ENCODE assay signal across 22 cellular contexts in the genomic region with DNA sequence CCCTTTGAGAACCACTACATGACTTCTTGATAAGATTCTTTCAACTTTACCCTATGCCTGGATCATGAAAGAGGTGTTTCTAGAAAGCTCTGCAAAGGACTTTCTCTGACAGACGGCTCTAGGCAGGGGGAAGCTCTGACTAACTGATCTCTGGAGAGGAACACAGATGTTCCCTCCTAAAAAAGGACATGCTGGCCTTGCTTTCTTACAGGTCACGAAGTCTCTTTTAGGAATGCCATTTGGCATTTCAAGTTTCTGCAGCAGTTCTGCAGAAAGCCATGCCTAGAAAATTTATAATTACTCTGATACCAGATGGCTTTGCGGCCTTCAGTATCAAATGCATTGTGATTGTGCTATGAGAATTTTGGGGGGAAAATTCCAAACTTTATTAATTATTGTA.
"Had no signal": no experiment of that assay in that cellular context is flagged by ENCODE, and none has a peak within 500 bp of the region (broad histone marks: within the 10 kb centered on the region; RNA-seq: fewer than 3 reads in every experiment).

No MANE protein-coding gene starts in this region.

- FAIRE-seq: astrocyte, endothelial cell of umbilical vein, urothelium cell line had no signal

- H3K27me3 ChIP-seq: brain microvascular endothelial cell, foreskin keratinocyte had no signal

- H3K27ac ChIP-seq: brain microvascular endothelial cell, foreskin keratinocyte had no signal

- DNase-seq: activated CD4-positive, alpha-beta memory T cell treated with anti-CD3 and anti-CD28 coated beads for 36 hours; activated CD4-positive, alpha-beta T cell treated with anti-CD3 and anti-CD28 coated beads, Interleukin-2, amount 10 ng/mL, durations not matched to agents 24 days and 14 days; activated CD4-positive, CD25-positive, alpha-beta regulatory T cell treated with anti-CD3 and anti-CD28 coated beads, Interleukin-2, amount 50 U/mL, for 72 hours; activated CD8-positive, alpha-beta memory T cell treated with anti-CD3 and anti-CD28 coated beads, Interleukin-2, amount 50 U/mL, for 4 hours; activated gamma-delta T cell; activated naive CD4-positive, alpha-beta T cell treated with anti-CD3 and anti-CD28 coated beads, Interleukin-2, amount 10 ng/mL, durations not matched to agents 7 days and 5 days; activated naive CD8-positive, alpha-beta T cell treated with anti-CD3 and anti-CD28 coated beads, Interleukin-2, amount 10 ng/mL, durations not matched to agents 7 days and 5 days; activated T-cell treated with anti-CD3 and anti-CD28 coated beads, Interleukin-2, amount 50 U/mL, for 1 hour; brain microvascular endothelial cell; caudate nucleus; foreskin keratinocyte; kidney glomerular epithelial cell; mesendoderm; natural killer cell; stimulated activated CD4-positive, alpha-beta T cell treated with anti-CD3 and anti-CD28 coated beads, Interleukin-2, amount 100 ng/mL, for 48 hours; stimulated activated naive CD4-positive, alpha-beta T cell treated with Interleukin-2 at 50 U/mL for 16 hours; substantia nigra; T-helper 17 cell had no signal

- H3K4me3 ChIP-seq: lung had no signal

- H3K36me3 ChIP-seq: brain microvascular endothelial cell had no signal

- H3K4me1 ChIP-seq: foreskin keratinocyte had no signal
